In the genomic region with DNA sequence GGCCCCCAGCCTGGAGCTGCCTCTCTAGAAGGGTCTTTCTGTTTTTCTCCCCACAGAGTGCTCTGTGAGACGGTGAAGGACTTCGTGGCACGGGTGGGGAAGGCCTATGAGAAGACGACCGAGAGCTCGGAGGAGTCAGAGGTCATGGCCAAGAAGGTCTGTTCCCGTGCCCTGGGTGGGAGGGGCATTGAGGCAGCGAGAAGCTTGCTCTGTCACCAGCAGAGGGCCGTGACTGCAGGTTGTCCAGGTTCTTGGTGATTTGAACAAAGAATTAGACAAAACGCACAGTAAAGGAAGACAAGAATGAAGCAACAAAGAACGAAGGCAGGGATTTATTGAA, we compare ENCODE assay signal across 9 cellular contexts.
DNase-seq lines count a peak whose midpoint lies in the region; TF ChIP-seq lines count a peak whose summit lies in the region.
"Had no signal": no experiment of that assay in that cellular context is flagged by ENCODE, and none has a peak within 500 bp of the region (broad histone marks: within the 10 kb centered on the region; RNA-seq: fewer than 3 reads in every experiment).

No MANE protein-coding gene starts in this region.

- whole genome bisulfite sequencing in adrenal gland, 4 donors, result 78 to 85% (median 82%) methylated on average over 11 of the region's 11 CpGs

- no peak overlapping the region for H3K4me2 ChIP-seq in DOHH2 (ENCODE audit: low read length)
- H3K4me2 ChIP-seq in neural progenitor cell, result no peak overlapping the region

- H3K27me3 ChIP-seq in DOHH2 (ENCODE audit: control insufficient read depth, low read length) (no peaks in the 10 kb centered on the region), brain microvascular endothelial cell (replicated peaks) (no peaks in the 10 kb centered on the region), neural progenitor cell (no peaks in the 10 kb centered on the region), adrenal gland (no peaks in the 10 kb centered on the region)
- H3K27me3 ChIP-seq: neutrophil had no signal

- TF ChIP-seq POLR2A in adrenal gland (IDR thresholded peaks at IDR 0.05), result no peak

- H3K9me3 ChIP-seq in DOHH2 (ENCODE audit: control insufficient read depth, insufficient read depth, low read length), result no peaks in the 10 kb centered on the region
- H3K9me3 ChIP-seq in neural progenitor cell (ENCODE audit: low read depth), result no peaks in the 10 kb centered on the region
- H3K9me3 ChIP-seq in adrenal gland (replicated peaks in 1 of 3), result no peaks in the 10 kb centered on the region
- H3K9me3 ChIP-seq: neutrophil had no signal

- H3K27ac ChIP-seq in DOHH2 (ENCODE audit: low read depth, low read length), result no peak overlapping the region
- no peak overlapping the region for H3K27ac ChIP-seq in brain microvascular endothelial cell
- H3K27ac ChIP-seq in neural progenitor cell, result no peak overlapping the region
- H3K27ac ChIP-seq in adrenal gland, result no peak overlapping the region
- H3K27ac ChIP-seq: neutrophil had no signal

- H3K4me1 ChIP-seq in DOHH2 (ENCODE audit: control insufficient read depth, low read length) (peaks cover 3% of the 10 kb centered on the region; the same call in 1 of the 2 replicates), neural progenitor cell (peaks cover 4% of the 10 kb centered on the region), adrenal gland (replicated peaks in 1 of 2) (peaks cover 0 to 5% of the 10 kb centered on the region in 2 donors)

- H3K36me3 Mint-ChIP-seq in neural progenitor cell, result peaks cover 23% of the 10 kb centered on the region

- no peaks in the 10 kb centered on the region for H3K9me3 Mint-ChIP-seq in neural progenitor cell

- no peak overlapping the region for H3K9ac ChIP-seq in neural progenitor cell

- H4K20me1 ChIP-seq in DOHH2 (ENCODE audit: control insufficient read depth, insufficient read depth, low read depth, low read length), result peaks cover 2% of the 10 kb centered on the region; the same call in 1 of the 2 replicates
- no peaks in the 10 kb centered on the region for H4K20me1 ChIP-seq in neural progenitor cell (ENCODE audit: low read depth)

- H3K4me3 Mint-ChIP-seq in neural progenitor cell, result no peak overlapping the region

- no peak overlapping the region for H3K4me3 ChIP-seq in DOHH2 (ENCODE audit: low read length)
- no peak overlapping the region for H3K4me3 ChIP-seq in brain microvascular endothelial cell (ENCODE audit: low read depth, low read length)
- H3K4me3 ChIP-seq in neural progenitor cell, result no peak overlapping the region
- no peak overlapping the region for H3K4me3 ChIP-seq in adrenal gland

- in situ Hi-C loops in brain microvascular endothelial cell (cut with HindIII; ENCODE audit: low pct_ligation_motif_present, low sequenced_read_pairs), result no loop called here

- no peak overlapping the region for H2AFZ ChIP-seq in neural progenitor cell (replicated peaks)

- peaks cover 7% of the 10 kb centered on the region for H3K27me3 Mint-ChIP-seq in neural progenitor cell (ENCODE audit: insufficient read depth, low read depth)

- H3K36me3 ChIP-seq in DOHH2 (ENCODE audit: control insufficient read depth, low read length) (peaks cover 74% of the 10 kb centered on the region), brain microvascular endothelial cell (replicated peaks) (peaks cover 2% of the 10 kb centered on the region), neural progenitor cell (no peaks in the 10 kb centered on the region), adrenal gland (replicated peaks in 1 of 2) (peaks cover 0 to 46% of the 10 kb centered on the region in 2 donors)

- intact Hi-C loops in adrenal gland (cut with DNase I), result loop anchor here (10.0 kb wide), 1 partner anchor 267 kb away; a partner anchor contains a TSS

- H3K79me2 ChIP-seq in DOHH2 (ENCODE audit: control insufficient read depth, low read length) (no peaks in the 10 kb centered on the region), neural progenitor cell (ENCODE audit: low read depth) (no peaks in the 10 kb centered on the region)

- peak overlapping the region; percentile 1 for H3K27ac Mint-ChIP-seq in neural progenitor cell

- TF ChIP-seq CTCF in DOHH2 (IDR thresholded peaks at IDR 0.05; ENCODE audit: low read depth, low read length, poor library complexity, severe bottlenecking) (peak; percentile 49), brain microvascular endothelial cell (IDR thresholded peaks at IDR 0.05; ENCODE audit: low read depth, low read length, missing control alignments) (peak; percentile 56), neural progenitor cell (IDR thresholded peaks at IDR 0.05) (peak; percentile 35), adrenal gland (IDR thresholded peaks at IDR 0.05) (no peak)

- DNase-seq in HT-29 (ENCODE audit: low spot score), result peak; percentile 59
- no peak for DNase-seq in brain microvascular endothelial cell
- DNase-seq in neural progenitor cell (ENCODE audit: low spot score), result peak; percentile 37
- no peak for DNase-seq in NCI-H146 treated with DMSO at 0.1 percent for 48 hours (lab: John Stamatoyannopoulos, UW; ENCODE audit: unreplicated experiment)
- no peak for DNase-seq in adrenal gland
- DNase-seq in mucosa of gallbladder (ENCODE audit: low spot score), result no peak
- DNase-seq: NCI-H1417 treated with DMSO at 0.1 percent for 48 hours had no signal

- H3K4me1 Mint-ChIP-seq in neural progenitor cell, result peaks cover 13% of the 10 kb centered on the region

- no peaks in the 10 kb centered on the region for H3F3A ChIP-seq in DOHH2 (ENCODE audit: control insufficient read depth, insufficient read depth)
- no peaks in the 10 kb centered on the region for H3F3A ChIP-seq in neural progenitor cell (ENCODE audit: low read depth)

- no peaks in the 10 kb centered on the region for H3K9me2 ChIP-seq in DOHH2 (replicated peaks; ENCODE audit: control insufficient read depth, low read length)

Comparison
In these comparisons a context has a peak if more than half of its experiments do, and no peak if none do; other contexts are left out.
1. CTCF ChIP-seq: peak in DOHH2 (single experiment), brain microvascular endothelial cell (single experiment) and neural progenitor cell (single experiment); none in adrenal gland (0 of 6).
2. DNase-seq: peak in HT-29 (single experiment) and neural progenitor cell (single experiment); none in brain microvascular endothelial cell (single experiment), NCI-H146 treated with DMSO at 0.1 percent for 48 hours (single experiment), adrenal gland (0 of 7) and mucosa of gallbladder (single experiment).